ENCODE assay signal across 24 cellular contexts in the genomic region with DNA sequence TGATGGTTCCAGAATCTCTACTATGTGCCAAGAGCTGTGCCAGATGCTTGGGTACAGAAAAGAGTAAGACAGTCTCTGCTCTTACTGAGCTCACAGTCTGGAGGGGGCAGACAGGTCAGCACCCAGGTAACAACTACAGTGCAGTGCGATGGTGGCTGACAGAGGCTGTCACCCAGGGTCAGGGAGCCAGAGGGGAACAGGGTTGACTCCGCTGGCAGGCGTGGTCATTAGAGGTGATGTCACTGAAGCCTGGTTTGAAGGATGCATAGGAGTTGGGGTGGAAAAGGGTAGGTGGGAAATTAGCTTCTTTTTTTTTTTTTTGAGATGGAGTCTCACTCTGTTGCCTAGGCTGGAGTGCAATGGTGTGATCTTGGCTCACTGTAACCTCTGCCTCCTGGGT. TPM values are rescaled to one million over a fixed set of nuclear protein-coding genes. Genes with fewer than 3 reads are reported as not detected.
A peak's percentile ranks its signal among the peaks of the same experiment; 100 is the strongest.
DNase-seq lines count a peak whose midpoint lies in the region; ATAC-seq and TF ChIP-seq lines count a peak whose summit lies in the region.
"Had no signal": no experiment of that assay in that cellular context is flagged by ENCODE, and none has a peak within 500 bp of the region (broad histone marks: within the 10 kb centered on the region; RNA-seq: fewer than 3 reads in every experiment).

No MANE protein-coding gene starts in this region.

- no peaks in the 10 kb centered on the region for H3K9me3 ChIP-seq in RWPE2 (ENCODE audit: severe bottlenecking)
- H3K9me3 ChIP-seq in endodermal cell (ENCODE audit: control insufficient read depth, low read length), result no peaks in the 10 kb centered on the region
- H3K9me3 ChIP-seq: BE2C had no signal

- peaks cover 5% of the 10 kb centered on the region for H3K4me1 Mint-ChIP-seq in activated CD8-positive, alpha-beta memory T cell treated with anti-CD3 and anti-CD28 coated beads, Interleukin-2, amount 10 ng/mL, durations not matched to agents 7 days and 5 days
- H3K4me1 Mint-ChIP-seq in endodermal cell, result peaks cover 1% of the 10 kb centered on the region

- intact Hi-C loops in left cardiac atrium (cut with DNase I), result no loop called here

- H3K36me3 ChIP-seq in RWPE2 (ENCODE audit: low read depth), result peaks cover 26% of the 10 kb centered on the region
- H3K36me3 ChIP-seq in endodermal cell (ENCODE audit: control insufficient read depth, insufficient read depth, low read length), result no peaks in the 10 kb centered on the region
- H3K36me3 ChIP-seq: BE2C had no signal

- H3K4me1 ChIP-seq in RWPE2 (ENCODE audit: insufficient read depth, poor library complexity, severe bottlenecking), result no peaks in the 10 kb centered on the region
- no peaks in the 10 kb centered on the region for H3K4me1 ChIP-seq in endodermal cell (ENCODE audit: control insufficient read depth, insufficient read depth, low read length)
- H3K4me1 ChIP-seq: BE2C had no signal

- no peak for TF ChIP-seq CTCF in RWPE2 (IDR thresholded peaks at IDR 0.05; ENCODE audit: poor library complexity, severe bottlenecking)
- TF ChIP-seq CTCF in endodermal cell (conservative IDR thresholded peaks at IDR 0.05), result no peak

- H3K27me3 ChIP-seq in RWPE2 (ENCODE audit: insufficient read depth, poor library complexity, severe bottlenecking), result no peaks in the 10 kb centered on the region
- H3K27me3 ChIP-seq in endodermal cell (ENCODE audit: control insufficient read depth, insufficient read depth, low read length, poor library complexity, severe bottlenecking), result no peaks in the 10 kb centered on the region
- H3K27me3 ChIP-seq: BE2C had no signal

- H3K27me3 Mint-ChIP-seq in activated CD8-positive, alpha-beta memory T cell treated with anti-CD3 and anti-CD28 coated beads, Interleukin-2, amount 10 ng/mL, durations not matched to agents 7 days and 5 days, result no peaks in the 10 kb centered on the region
- no peaks in the 10 kb centered on the region for H3K27me3 Mint-ChIP-seq in endodermal cell (ENCODE audit: insufficient read depth)
- H3K27me3 Mint-ChIP-seq: CD4-positive, CD25-positive, alpha-beta regulatory T cell; CD8-positive, alpha-beta memory T cell had no signal

- peak; percentile 6 for DNase-seq in activated CD8-positive, alpha-beta memory T cell treated with anti-CD3 and anti-CD28 coated beads, Interleukin-2, amount 50 U/mL, for 48 hours
- no peak for DNase-seq in activated CD8-positive, alpha-beta memory T cell treated with anti-CD3 and anti-CD28 coated beads, Interleukin-2, amount 10 ng/mL, durations not matched to agents 7 days and 5 days
- DNase-seq in RWPE2 (ENCODE audit: low spot score) (peak; percentile 40), endodermal cell (peak; percentile 18), left cardiac atrium (no peak), NCI-H226 (no peak), mucosa of gallbladder (ENCODE audit: low spot score) (no peak)
- DNase-seq: ACHN; BE2C; C1 segment of cervical spinal cord; CD4-positive, CD25-positive, alpha-beta regulatory T cell; CD8-positive, alpha-beta memory T cell; COR-L47; DMS 273 treated with DMSO at 0.1 percent for 48 hours; DMS53; DND-41; EL; GM23248; HCEC 1CT had no signal

- WGBS in endodermal cell (ENCODE audit: insufficient coverage in 1 of 2, insufficient read length in 1 of 2), 2 experiments, result 88% methylated on average over 3 of the region's 3 CpGs; no CpG with 5 or more reads in 1 of the 2 experiments

- no peak overlapping the region for H3K9ac ChIP-seq in endodermal cell (ENCODE audit: extremely low read depth, low read length, poor library complexity, severe bottlenecking)
- H3K9ac ChIP-seq: GM23248 had no signal

- no peak overlapping the region for H3K4me3 Mint-ChIP-seq in activated CD8-positive, alpha-beta memory T cell treated with anti-CD3 and anti-CD28 coated beads, Interleukin-2, amount 10 ng/mL, durations not matched to agents 7 days and 5 days
- no peak overlapping the region for H3K4me3 Mint-ChIP-seq in endodermal cell
- H3K4me3 Mint-ChIP-seq: CD4-positive, CD25-positive, alpha-beta regulatory T cell; CD8-positive, alpha-beta memory T cell had no signal

- no peaks in the 10 kb centered on the region for H3K9me3 Mint-ChIP-seq in activated CD8-positive, alpha-beta memory T cell treated with anti-CD3 and anti-CD28 coated beads, Interleukin-2, amount 10 ng/mL, durations not matched to agents 7 days and 5 days (ENCODE audit: low read depth)
- no peaks in the 10 kb centered on the region for H3K9me3 Mint-ChIP-seq in endodermal cell
- H3K9me3 Mint-ChIP-seq: CD4-positive, CD25-positive, alpha-beta regulatory T cell; CD8-positive, alpha-beta memory T cell had no signal

- H3K36me3 Mint-ChIP-seq in activated CD8-positive, alpha-beta memory T cell treated with anti-CD3 and anti-CD28 coated beads, Interleukin-2, amount 10 ng/mL, durations not matched to agents 7 days and 5 days, result peaks cover 15% of the 10 kb centered on the region
- no peaks in the 10 kb centered on the region for H3K36me3 Mint-ChIP-seq in endodermal cell (ENCODE audit: low read depth)

- no peak overlapping the region for H3K27ac ChIP-seq in RWPE2 (ENCODE audit: poor library complexity, severe bottlenecking)
- H3K27ac ChIP-seq in endodermal cell (ENCODE audit: low read depth, low read length), result no peak overlapping the region
- H3K27ac ChIP-seq: GM23248, HL-60 had no signal

- no peak overlapping the region for H3K27ac Mint-ChIP-seq in activated CD8-positive, alpha-beta memory T cell treated with anti-CD3 and anti-CD28 coated beads, Interleukin-2, amount 10 ng/mL, durations not matched to agents 7 days and 5 days
- H3K27ac Mint-ChIP-seq in endodermal cell, result no peak overlapping the region

- ATAC-seq in activated CD8-positive, alpha-beta memory T cell treated with anti-CD3 and anti-CD28 coated beads, Interleukin-2, amount 10 ng/mL, durations not matched to agents 7 days and 5 days, result no peak
- ATAC-seq in RWPE2 (ENCODE audit: low read depth) (no peak), left cardiac atrium (no peak)
- ATAC-seq: GM12878 had no signal

- H3K4me3 ChIP-seq in RWPE2 (ENCODE audit: severe bottlenecking) (no peak overlapping the region), endodermal cell (ENCODE audit: low read length) (no peak overlapping the region)
- H3K4me3 ChIP-seq: GM12878, GM23248 had no signal

- CTCF ChIA-PET in activated CD8-positive, alpha-beta memory T cell treated with anti-CD3 and anti-CD28 coated beads, Interleukin-2, amount 10 ng/mL, durations not matched to agents 7 days and 5 days (lab: Charles Lee), result interaction anchor here (0.6 kb wide), 1 partner anchor 379 kb away, joined by 3 read pairs; no protein-coding TSS in a partner anchor

RNA-seq across cellular contexts. Expression of gene GNB5, which starts 31.5 kb away (rescaled TPM):
- total RNA-seq in activated CD8-positive, alpha-beta memory T cell treated with anti-CD3 and anti-CD28 coated beads, Interleukin-2, amount 10 ng/mL, durations not matched to agents 7 days and 5 days, result 10 to 100 TPM; 27.9 to 39.5 TPM
- total RNA-seq in endodermal cell (10 to 100 TPM; 19.1 to 20.7 TPM), left cardiac atrium (10 to 100 TPM; 36.3 to 63.4 TPM), mucosa of gallbladder (61.4 TPM)
- polyA plus RNA-seq in endodermal cell (2013, experiment 1 of 2), result 18.2 TPM
- polyA plus RNA-seq in endodermal cell (2013, experiment 2 of 2), result 15.7 TPM

RNA-seq across cellular contexts. Expression of gene BCL2L10, which starts 47.1 kb away (rescaled TPM):
- total RNA-seq in activated CD8-positive, alpha-beta memory T cell treated with anti-CD3 and anti-CD28 coated beads, Interleukin-2, amount 10 ng/mL, durations not matched to agents 7 days and 5 days, result not detected
- total RNA-seq in endodermal cell (1 to 10 TPM in 1 of 2 donors, not detected in 1; 1.5 TPM), left cardiac atrium (not detected), mucosa of gallbladder (4.7 TPM)
- not detected for polyA plus RNA-seq in endodermal cell (2013, experiment 1 of 2)
- polyA plus RNA-seq in endodermal cell (2013, experiment 2 of 2), result 0.29 TPM
- total RNA-seq: G401, GM23248, H4, HT1080 had no signal
- polyA plus RNA-seq: GM23248 had no signal

Comparison
In these comparisons a context has a peak if more than half of its experiments do, and no peak if none do; other contexts are left out.
1. DNase-seq: peak in activated CD8-positive, alpha-beta memory T cell treated with anti-CD3 and anti-CD28 coated beads, Interleukin-2, amount 50 U/mL, for 48 hours (single experiment), RWPE2 (single experiment) and endodermal cell (single experiment); none in activated CD8-positive, alpha-beta memory T cell treated with anti-CD3 and anti-CD28 coated beads, Interleukin-2, amount 10 ng/mL, durations not matched to agents 7 days and 5 days (single experiment), left cardiac atrium (single experiment), NCI-H226 (single experiment) and mucosa of gallbladder (single experiment).